ENCODE assay signal across 16 cellular contexts in genomic region chr11:92227954-92228935, GRCh38. TPM values are rescaled to one million over a fixed set of nuclear protein-coding genes. Genes with fewer than 3 reads are reported as not detected.
DNase-seq lines count a peak whose midpoint lies in the region; ATAC-seq and TF ChIP-seq lines count a peak whose summit lies in the region.
"Had no signal": no experiment of that assay in that cellular context is flagged by ENCODE, and none has a peak within 500 bp of the region (broad histone marks: within the 10 kb centered on the region; RNA-seq: fewer than 3 reads in every experiment).

No MANE protein-coding gene starts in this region.

- WGBS in SK-N-SH (ENCODE audit: low lambda C conversion rate), result 80% methylated on average over 6 of the region's 6 CpGs

- POLR2A ChIA-PET in SK-N-SH (lab: Yijun Ruan, JAX), result no interaction called here

- CTCF ChIA-PET in SK-N-SH (lab: Yijun Ruan, JAX), result interaction anchor here (0.7 kb wide), 1 partner anchor 11 kb away, joined by 3 read pairs; no protein-coding TSS in a partner anchor

- no peak overlapping the region for H3K4me2 ChIP-seq in SK-N-SH

- H3K4me1 ChIP-seq in SK-N-SH (ENCODE audit: control insufficient read depth in 1 of 2, insufficient read depth in 2 of 2, low read depth in 1 of 2, low read length in 1 of 2), result peaks cover 0 to 30% of the 10 kb centered on the region in 2 experiments; a peak in 2 of 4 replicates
- H3K4me1 ChIP-seq in SJCRH30, result peaks cover 12% of the 10 kb centered on the region
- H3K4me1 ChIP-seq in left lung, result no peaks in the 10 kb centered on the region
- H3K4me1 ChIP-seq in upper lobe of right lung, result no peaks in the 10 kb centered on the region
- peaks cover 0 to 24% of the 10 kb centered on the region in 2 donors for H3K4me1 ChIP-seq in right atrium auricular region

- H2AFZ ChIP-seq in SK-N-SH (ENCODE audit: low read depth), result 0 out of 2 replicates have a peak overlapping the region, but pooled peaks have one; percentile 93

- no peaks in the 10 kb centered on the region for H3K9me3 ChIP-seq in SK-N-SH
- H3K9me3 ChIP-seq in SJCRH30 (replicated peaks), result no peaks in the 10 kb centered on the region
- no peaks in the 10 kb centered on the region for H3K9me3 ChIP-seq in left lung
- no peaks in the 10 kb centered on the region for H3K9me3 ChIP-seq in upper lobe of right lung
- H3K9me3 ChIP-seq in right atrium auricular region, result no peaks in the 10 kb centered on the region
- H3K9me3 ChIP-seq: thyroid gland had no signal

- peak overlapping the region in 1 of 2 experiments; percentile 60; a peak in 1 of 4 replicates for H3K27ac ChIP-seq in SK-N-SH (ENCODE audit: low read depth in 2 of 2, low read length in 1 of 2)
- peak overlapping the region; percentile 72 for H3K27ac ChIP-seq in SJCRH30
- H3K27ac ChIP-seq in left lung, result no peak overlapping the region
- H3K27ac ChIP-seq in upper lobe of right lung, result no peak overlapping the region
- H3K27ac ChIP-seq in right atrium auricular region, result no peak overlapping the region
- H3K27ac ChIP-seq: epithelial cell of prostate, SK-N-MC, thyroid gland had no signal

- no peaks in the 10 kb centered on the region for H3K36me3 ChIP-seq in SK-N-SH (replicated peaks in 1 of 2; ENCODE audit: control insufficient read depth in 1 of 2, insufficient read depth in 2 of 2, low read length in 1 of 2)
- H3K36me3 ChIP-seq in SJCRH30, result no peaks in the 10 kb centered on the region
- H3K36me3 ChIP-seq in left lung, result no peaks in the 10 kb centered on the region
- no peaks in the 10 kb centered on the region for H3K36me3 ChIP-seq in upper lobe of right lung
- no peaks in the 10 kb centered on the region for H3K36me3 ChIP-seq in right atrium auricular region
- H3K36me3 ChIP-seq: thyroid gland had no signal

- peaks cover 13% of the 10 kb centered on the region for H3F3A ChIP-seq in SK-N-SH (replicated peaks; ENCODE audit: insufficient read depth)

- H4K20me1 ChIP-seq in SK-N-SH (ENCODE audit: insufficient read depth), result no peaks in the 10 kb centered on the region

- H3K27me3 ChIP-seq in SK-N-SH (ENCODE audit: insufficient read depth) (no peaks in the 10 kb centered on the region; the same call in 1 of the 2 replicates), SJCRH30 (no peaks in the 10 kb centered on the region), left lung (peaks cover 31 to 76% of the 10 kb centered on the region in 2 donors), upper lobe of right lung (peaks cover 40% of the 10 kb centered on the region), right atrium auricular region (peaks cover 0 to 5% of the 10 kb centered on the region in 2 donors)

- ATAC-seq in SK-N-SH treated with all-trans-retinoic acid at 6 μM for 48 hours, result no peak
- ATAC-seq in left lung, result peak; percentile 17
- ATAC-seq in upper lobe of right lung, result peak; percentile 19
- ATAC-seq: activated naive CD4-positive, alpha-beta T cell treated with anti-CD3 and anti-CD28 coated beads, Interleukin-2, amount 50 U/mL, for 72 hours; HepG2 had no signal

- TF ChIP-seq RAD21 in SK-N-SH (IDR thresholded peaks at IDR 0.05; ENCODE audit: low read length), result no peak

- TF ChIP-seq EP300 in SK-N-SH (IDR thresholded peaks at IDR 0.05; ENCODE audit: borderline replicate concordance in 1 of 2, low read depth in 1 of 2, low read length in 1 of 2), result no peak

- H3K4me3 ChIP-seq in SK-N-SH (ENCODE audit: low read depth in 2 of 2, low read length in 1 of 2) (no peak overlapping the region), SJCRH30 (peak overlapping the region; percentile 68), left lung (no peak overlapping the region), upper lobe of right lung (no peak overlapping the region), right atrium auricular region (no peak overlapping the region)
- H3K4me3 ChIP-seq: SK-N-MC, thyroid gland had no signal

- DNase-seq in SK-N-SH (peak; percentile 21), SJCRH30 (peak; percentile 54 to 74), left lung (no peak), upper lobe of right lung (no peak), SKM-1 treated with dmso at 0.1 percent for 144 hours (lab: John Stamatoyannopoulos, UW; ENCODE audit: unreplicated experiment) (no peak), right atrium auricular region (ENCODE audit: low spot score) (no peak), pons (ENCODE audit: low spot score) (no peak)
- DNase-seq: hippocampal formation; NCI-H146; stimulated activated CD4-positive, alpha-beta T cell treated with anti-CD3 and anti-CD28 coated beads, Interleukin-15, amount 100 ng/mL, for 24 hours; thyroid gland had no signal

- no peaks in the 10 kb centered on the region for H3K9me2 ChIP-seq in SK-N-SH

- peaks cover 43% of the 10 kb centered on the region for H3K79me2 ChIP-seq in SK-N-SH (ENCODE audit: insufficient read depth)

- TF ChIP-seq CTCF in SK-N-SH (IDR thresholded peaks at IDR 0.05) (no peak), left lung (IDR thresholded peaks at IDR 0.05) (no peak), upper lobe of right lung (IDR thresholded peaks at IDR 0.05) (no peak), right atrium auricular region (IDR thresholded peaks at IDR 0.05) (no peak)

- H3K9ac ChIP-seq in SK-N-SH, result no peak overlapping the region

- intact Hi-C loops in left lung (cut with DNase I), result no loop called here
- intact Hi-C loops in upper lobe of right lung (cut with DNase I), result no loop called here

TF ChIP-seq in SK-N-SH, 30 proteins besides CTCF, POLR2A, EP300 and RAD21:
- no peak for TF ChIP-seq TCF12 (IDR thresholded peaks at IDR 0.05)
- TF ChIP-seq POLR2AphosphoS5 (IDR thresholded peaks at IDR 0.05; ENCODE audit: low read depth, low read length), result no peak
- TF ChIP-seq NRF1 (IDR thresholded peaks at IDR 0.05; ENCODE audit: low read depth, low read length), result no peak
- TF ChIP-seq JUND (IDR thresholded peaks at IDR 0.05), result no peak
- TF ChIP-seq MAX (IDR thresholded peaks at IDR 0.05; ENCODE audit: low read depth), result no peak
- TF ChIP-seq FOXM1 (IDR thresholded peaks at IDR 0.05; ENCODE audit: low read depth), result no peak
- TF ChIP-seq YY1 (IDR thresholded peaks at IDR 0.05; ENCODE audit: low read depth), result no peak

TF ChIP-seq in SK-N-SH treated with all-trans-retinoic acid at 6 μM for 48 hours, 23 proteins besides CTCF, POLR2A, EP300 and RAD21 (continues in another document):
- TF ChIP-seq RARB (CRISPR knock-in tag; IDR thresholded peaks at IDR 0.05), result no peak
- no peak for TF ChIP-seq ZFP3 (CRISPR knock-in tag; IDR thresholded peaks at IDR 0.05)
- no peak for TF ChIP-seq ZNF70 (CRISPR knock-in tag; IDR thresholded peaks at IDR 0.05)
- no peak for TF ChIP-seq CREB5 (CRISPR knock-in tag; IDR thresholded peaks at IDR 0.05; ENCODE audit: low read depth)
- no peak for TF ChIP-seq TSHZ2 (CRISPR knock-in tag; IDR thresholded peaks at IDR 0.05)
- no peak for TF ChIP-seq ZC3H10 (CRISPR knock-in tag; IDR thresholded peaks at IDR 0.05)
- TF ChIP-seq SNAI2 (CRISPR knock-in tag; IDR thresholded peaks at IDR 0.05), result no peak

RNA-seq across cellular contexts. Expression of gene FAT3, which starts 3.6 kb away (rescaled TPM):
- polyA plus RNA-seq in SK-N-SH (2012; rRNA removed), result 0.76 and 0.87 TPM in 2 replicates
- 0.53 and 0.72 TPM in 2 replicates for polyA plus RNA-seq in SK-N-SH (2012; cell fraction: cytosol; rRNA removed)
- polyA plus RNA-seq in SK-N-SH (2012; cell fraction: nucleus; rRNA removed), result 0.53 and 1.3 TPM in 2 replicates
- total RNA-seq in SJCRH30 (2014; rRNA removed; shearing (Covaris generic)), result 20.1 and 23.1 TPM in 2 replicates
- total RNA-seq in left lung (1 to 10 TPM; 3.0 to 9.7 TPM), upper lobe of right lung (6.9 TPM), right atrium auricular region (under 1 TPM; 0.33 to 0.75 TPM)
- total RNA-seq: activated naive CD4-positive, alpha-beta T cell treated with anti-CD3 and anti-CD28 coated beads, Interleukin-2, amount 50 U/mL, for 72 hours; HepG2 had no signal
- polyA plus RNA-seq: HepG2 had no signal

Comparison
In these comparisons a context has a peak if more than half of its experiments do, and no peak if none do; other contexts are left out.
1. DNase-seq: peak in SK-N-SH (single experiment) and SJCRH30 (2 of 2); none in left lung (0 of 2), upper lobe of right lung (single experiment), SKM-1 treated with dmso at 0.1 percent for 144 hours (single experiment), right atrium auricular region (single experiment) and pons (single experiment).